22 cellular contexts compared by ENCODE assay signal in genomic region chr3:189787622-189788021, GRCh38.
DNase-seq lines count a peak whose midpoint lies in the region; ATAC-seq and TF ChIP-seq lines count a peak whose summit lies in the region.
"Had no signal": no experiment of that assay in that cellular context is flagged by ENCODE, and none has a peak within 500 bp of the region (broad histone marks: within the 10 kb centered on the region; RNA-seq: fewer than 3 reads in every experiment).

No MANE protein-coding gene starts in this region.

- H3K4me3 ChIP-seq in AG10803 (ENCODE audit: low read length), result no peak overlapping the region
- no peak overlapping the region for H3K4me3 ChIP-seq in IMR-90 (ENCODE audit: insufficient read depth, low read depth, low read length)
- H3K4me3 ChIP-seq in foreskin fibroblast (ENCODE audit: low read depth in 1 of 2, low read length in 2 of 2), result no peak overlapping the region
- no peak overlapping the region for H3K4me3 ChIP-seq in mesendoderm (ENCODE audit: low read length)
- H3K4me3 ChIP-seq: heart right ventricle, ovary had no signal

- no peaks in the 10 kb centered on the region for H3K9me1 ChIP-seq in IMR-90 (ENCODE audit: insufficient read depth, low read length)

- CTCF ChIA-PET in IMR-90 (lab: Yijun Ruan, JAX) (interaction anchor here (0.9 kb wide), 1 partner anchor 15 kb away, joined by 5 read pairs; no protein-coding TSS in a partner anchor), MCF 10A (lab: Yijun Ruan, JAX) (interaction anchor here (0.7 to 3.3 kb wide), 3 partner anchors 186 to 519 kb away, joined by 3 to 17 read pairs (median 3); no protein-coding TSS in a partner anchor)

- in situ Hi-C loops in IMR-90 (cut with MboI; ENCODE audit: low sequenced_read_pairs), result no loop called here

- H3K36me3 ChIP-seq in IMR-90 (ENCODE audit: control insufficient read depth, insufficient read depth, low read length) (no peaks in the 10 kb centered on the region), mesendoderm (ENCODE audit: control insufficient read depth, insufficient read depth, low read length) (no peaks in the 10 kb centered on the region)
- H3K36me3 ChIP-seq: heart right ventricle, ovary had no signal

- H4K20me1 ChIP-seq in IMR-90 (ENCODE audit: insufficient read depth, low read length), result no peaks in the 10 kb centered on the region

- H3K4me2 ChIP-seq in IMR-90 (ENCODE audit: low read depth, low read length), result no peak overlapping the region
- no peak overlapping the region for H3K4me2 ChIP-seq in mesendoderm (ENCODE audit: low read length)

- no peak overlapping the region for H2AK5ac ChIP-seq in IMR-90 (ENCODE audit: low read depth, low read length)
- H2AK5ac ChIP-seq in mesendoderm (ENCODE audit: low read length), result no peak overlapping the region

- DNase-seq in AG10803 (ENCODE audit: low read depth) (peak; percentile 29), IMR-90 (peak; percentile 45), MCF 10A (ENCODE audit: unreplicated experiment) (peak; percentile 54), foreskin fibroblast (peak; percentile 7 to 10), DMS79 treated with DMSO at 0.1 percent for 48 hours (lab: John Stamatoyannopoulos, UW) (no peak), cardiac septum (ENCODE audit: low spot score) (no peak), mesendoderm (no peak)
- DNase-seq: activated CD4-positive, alpha-beta T cell treated with anti-CD3 and anti-CD28 coated beads, Interleukin-2, amount 50 U/mL, for 4 hours; activated gamma-delta T cell treated with Interleukin-2 at 50 U/mL for 16 hours; aorta; heart right ventricle; MV-4-11; naive B cell; NCI-H1930; ovary; SHP77; stimulated activated CD4-positive, alpha-beta T cell treated with anti-CD3 and anti-CD28 coated beads, Interleukin-2, amount 100 ng/mL, for 48 hours; T-helper 1 cell had no signal

- H3K14ac ChIP-seq in IMR-90 (replicated peaks; ENCODE audit: low read depth, low read length), result no peak overlapping the region

- H3K18ac ChIP-seq in IMR-90 (ENCODE audit: low read depth, low read length) (no peak overlapping the region), mesendoderm (ENCODE audit: low read length) (no peak overlapping the region)

- POLR2A ChIA-PET in IMR-90 (lab: Charles Lee; ENCODE audit: unreplicated experiment), result no interaction called here
- POLR2A ChIA-PET in MCF 10A (lab: Yijun Ruan, JAX), result interaction anchor here (0.7 to 1.8 kb wide), 8 partner anchors 9 to 519 kb away, joined by 3 to 7 read pairs (median 3); no protein-coding TSS in a partner anchor

- H3K9ac ChIP-seq in IMR-90 (ENCODE audit: low read depth, low read length) (no peak overlapping the region), mesendoderm (ENCODE audit: low read length) (no peak overlapping the region)

- H2BK15ac ChIP-seq in IMR-90 (ENCODE audit: low read depth, low read length) (no peak overlapping the region), mesendoderm (replicated peaks; ENCODE audit: low read depth) (no peak overlapping the region)

- H3K4ac ChIP-seq in IMR-90 (ENCODE audit: low read depth, low read length) (no peak overlapping the region), mesendoderm (ENCODE audit: low read depth, low read length) (no peak overlapping the region)

- H2BK20ac ChIP-seq in IMR-90 (ENCODE audit: low read depth, low read length), result no peak overlapping the region

- TF ChIP-seq POLR2A in IMR-90 (IDR thresholded peaks at IDR 0.05; ENCODE audit: low read depth, low read length), result no peak

- H3K23ac ChIP-seq in IMR-90 (ENCODE audit: low read depth, low read length) (no peak overlapping the region), mesendoderm (ENCODE audit: low read length) (no peak overlapping the region)

- peak overlapping the region; percentile 64 for H3K27ac Mint-ChIP-seq in MCF 10A (ENCODE audit: low read depth, unreplicated experiment)
- H3K27ac Mint-ChIP-seq: dendritic cell treated with granulocyte-macrophage colony-stimulating factor and Interleukin-4, amounts not matched to agents 40 ng/mL and 50 ng/mL, for 4 days; naive B cell had no signal

- H3K9me3 Mint-ChIP-seq in MCF 10A (ENCODE audit: unreplicated experiment), result no peaks in the 10 kb centered on the region
- H3K9me3 Mint-ChIP-seq: dendritic cell treated with granulocyte-macrophage colony-stimulating factor and Interleukin-4, amounts not matched to agents 40 ng/mL and 50 ng/mL, for 4 days; naive B cell had no signal

- 14% methylated on average over 1 of the region's 4 CpGs; no CpG with 5 or more reads in 1 of the 2 experiments for WGBS in IMR-90 (ENCODE audit: extremely low coverage in 2 of 2, insufficient read length in 1 of 2), 2 experiments
- WGBS in mesendoderm (ENCODE audit: extremely low coverage, insufficient coverage, low lambda C conversion rate), result no CpG with 5 or more reads among the region's 4 CpGs

- H3K9me3 ChIP-seq in IMR-90 (ENCODE audit: control insufficient read depth, insufficient read depth, low read length), result no peaks in the 10 kb centered on the region
- H3K9me3 ChIP-seq: heart right ventricle, ovary had no signal

- H3K4me3 Mint-ChIP-seq in MCF 10A (ENCODE audit: unreplicated experiment), result no peak overlapping the region
- H3K4me3 Mint-ChIP-seq: dendritic cell treated with granulocyte-macrophage colony-stimulating factor and Interleukin-4, amounts not matched to agents 40 ng/mL and 50 ng/mL, for 4 days; naive B cell had no signal

- no peaks in the 10 kb centered on the region for H3K79me2 ChIP-seq in mesendoderm (ENCODE audit: control insufficient read depth, insufficient read depth, low read length)

- H3K27me3 Mint-ChIP-seq in MCF 10A (ENCODE audit: insufficient read depth, unreplicated experiment), result no peaks in the 10 kb centered on the region
- H3K27me3 Mint-ChIP-seq: naive B cell had no signal

- H3K56ac ChIP-seq in IMR-90 (ENCODE audit: extremely low read depth, insufficient read depth, low read length) (no peak overlapping the region), mesendoderm (ENCODE audit: low read length) (no peak overlapping the region)

- no peaks in the 10 kb centered on the region for H3K79me1 ChIP-seq in IMR-90 (ENCODE audit: low read depth in 1 of 2, low read length in 2 of 2)
- H3K79me1 ChIP-seq in mesendoderm (ENCODE audit: low read length), result no peaks in the 10 kb centered on the region

- intact Hi-C loops in IMR-90 (cut with micrococcal nuclease) (no loop called here), MCF 10A (cut with micrococcal nuclease) (no loop called here), cardiac septum (cut with DNase I) (no loop called here)

- H4K91ac ChIP-seq in IMR-90 (ENCODE audit: insufficient read depth, low read depth, low read length), result no peak overlapping the region

- no peak overlapping the region for H3K27ac ChIP-seq in IMR-90 (ENCODE audit: insufficient read depth, low read length)
- no peak overlapping the region for H3K27ac ChIP-seq in mesendoderm (ENCODE audit: low read depth, low read length)
- H3K27ac ChIP-seq: heart right ventricle, ovary, VCaP had no signal

- peak; percentile 32; the same call in 1 of the 2 replicates for ATAC-seq in IMR-90 (ENCODE audit: low read depth)
- no peak for ATAC-seq in GM18519 (IDR thresholded peaks at IDR 0.05; ENCODE audit: low FRiP score, unreplicated experiment)
- ATAC-seq: esophagus mucosa, heart right ventricle had no signal

- TF ChIP-seq CTCF in AG10803 (conservative IDR thresholded peaks at IDR 0.05; ENCODE audit: low read length), result no peak
- no peak for TF ChIP-seq CTCF in IMR-90 (conservative IDR thresholded peaks at IDR 0.05; ENCODE audit: low read depth, low read length)
- TF ChIP-seq CTCF in MCF 10A (IDR thresholded peaks at IDR 0.05; ENCODE audit: unreplicated experiment), result no peak
- no peak for TF ChIP-seq CTCF in foreskin fibroblast (IDR thresholded peaks at IDR 0.05; ENCODE audit: low read depth, low read length)

- H4K5ac ChIP-seq in IMR-90 (ENCODE audit: low read depth, low read length) (no peak overlapping the region), mesendoderm (ENCODE audit: low read length) (no peak overlapping the region)

- dilution Hi-C loops in IMR-90 (cut with HindIII; ENCODE audit: low sequenced_read_pairs, unreplicated experiment), result no loop called here

- no peaks in the 10 kb centered on the region for H3K4me1 ChIP-seq in IMR-90 (ENCODE audit: control insufficient read depth, insufficient read depth, low read length)
- H3K4me1 ChIP-seq in mesendoderm (ENCODE audit: control insufficient read depth, low read depth, low read length), result no peaks in the 10 kb centered on the region

- H2BK5ac ChIP-seq in IMR-90 (ENCODE audit: low read depth, low read length, poor library complexity, severe bottlenecking) (no peak overlapping the region), mesendoderm (ENCODE audit: low read length) (no peak overlapping the region)

- no peak overlapping the region for H2AK9ac ChIP-seq in IMR-90 (replicated peaks; ENCODE audit: low read depth, low read length, poor library complexity)

- H2BK120ac ChIP-seq in IMR-90 (ENCODE audit: low read depth, low read length) (no peak overlapping the region), mesendoderm (ENCODE audit: low read depth, low read length) (no peak overlapping the region)

- no peak for TF ChIP-seq RAD21 in IMR-90 (IDR thresholded peaks at IDR 0.05; ENCODE audit: low read length)

- no peak overlapping the region for H2AFZ ChIP-seq in IMR-90 (replicated peaks; ENCODE audit: low read length, poor library complexity)

- H3K36me3 Mint-ChIP-seq in MCF 10A (ENCODE audit: insufficient read depth, unreplicated experiment), result peaks cover 6% of the 10 kb centered on the region
- H3K36me3 Mint-ChIP-seq: naive B cell had no signal

- H3K27me3 ChIP-seq in IMR-90 (ENCODE audit: control insufficient read depth, insufficient read depth, low read length), result peaks cover 3% of the 10 kb centered on the region; the same call in 1 of the 2 replicates
- no peaks in the 10 kb centered on the region for H3K27me3 ChIP-seq in mesendoderm (ENCODE audit: insufficient read depth, low read length, poor library complexity)
- H3K27me3 ChIP-seq: heart right ventricle, ovary had no signal

- peaks cover 7% of the 10 kb centered on the region for H3K4me1 Mint-ChIP-seq in MCF 10A (ENCODE audit: insufficient read depth, unreplicated experiment)
- H3K4me1 Mint-ChIP-seq: naive B cell had no signal

- BruUV-seq in IMR-90 (replicated peaks; lab: Mats Ljungman, UMichigan), result no TSS peak
- BruUV-seq in MCF 10A (replicated peaks; lab: Mats Ljungman, UMichigan), result no TSS peak

- no peak overlapping the region for H4K8ac ChIP-seq in IMR-90 (ENCODE audit: low read depth in 2 of 2, low read length in 2 of 2)
- H4K8ac ChIP-seq in mesendoderm (ENCODE audit: low read depth, low read length), result no peak overlapping the region

TF ChIP-seq in IMR-90, 13 proteins besides CTCF, POLR2A, EP300 and RAD21 (continues in another document):
- TF ChIP-seq FOS (IDR thresholded peaks at IDR 0.05; ENCODE audit: low read depth, low read length) (no peak), MXI1 (IDR thresholded peaks at IDR 0.05; ENCODE audit: borderline replicate concordance, low read depth, low read length) (no peak)

Comparison
In these comparisons a context has a peak if more than half of its experiments do, and no peak if none do; other contexts are left out.
1. DNase-seq: peak in AG10803 (single experiment), IMR-90 (single experiment), MCF 10A (single experiment) and foreskin fibroblast (2 of 2); none in DMS79 treated with DMSO at 0.1 percent for 48 hours (single experiment), cardiac septum (single experiment) and mesendoderm (single experiment).